ENCODE assay signal across 1 cellular context in the genomic region with DNA sequence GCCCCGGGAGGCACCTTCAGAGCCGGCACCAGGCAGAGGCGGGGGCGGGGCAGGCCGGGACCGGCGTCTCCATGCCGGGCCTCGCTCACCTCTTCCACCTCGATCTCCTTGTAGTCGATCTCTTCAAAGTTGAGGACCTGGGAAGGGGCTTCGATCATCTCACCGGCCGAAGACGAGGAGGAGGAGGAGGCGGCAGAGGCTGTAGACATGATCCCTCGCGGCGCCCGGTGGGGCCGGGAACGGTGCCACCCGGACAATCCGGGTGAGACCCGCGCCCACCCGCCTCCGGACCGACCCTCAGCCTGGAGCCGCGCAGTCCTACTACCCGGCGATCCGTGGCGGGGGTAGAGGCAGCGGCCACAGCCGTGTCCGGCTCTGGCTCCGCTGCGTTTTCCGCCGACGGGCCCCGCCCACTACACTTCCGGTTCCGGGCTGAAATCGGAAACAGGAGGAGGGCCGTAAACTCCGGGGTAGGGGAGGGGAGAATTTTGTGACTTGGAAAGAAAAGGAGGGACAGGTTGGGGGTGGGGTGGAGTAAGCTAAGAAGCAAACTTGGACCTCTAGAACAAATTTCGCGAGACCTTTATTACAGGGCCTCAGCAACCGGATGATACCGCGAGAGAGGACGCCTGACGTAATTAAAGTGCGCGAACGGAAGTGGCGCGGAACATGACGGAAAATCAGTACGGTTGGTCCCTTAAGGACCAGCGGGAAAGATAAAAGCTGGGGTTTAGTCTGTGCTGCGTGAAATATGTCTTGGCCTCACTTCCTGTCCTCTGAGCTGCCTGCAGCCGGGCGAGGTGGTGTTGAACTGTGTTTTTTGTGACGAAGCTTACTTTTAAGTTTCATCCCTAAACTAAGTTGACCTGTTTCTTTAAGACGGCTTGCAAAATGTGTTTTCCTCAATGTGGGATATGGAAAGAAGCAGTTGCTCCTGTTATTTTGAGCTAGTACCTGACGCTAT.
TF ChIP-seq lines count a peak whose summit lies in the region.

MAP3K7 (minus strand) TSS at position 398 of the 964 bp plus-strand sequence; CDS start at position 209, 189 bp downstream.

TF ChIP-seq in HEK293, 187 proteins besides CTCF, POLR2A, EP300 and RAD21 (continued from another document and continues in another):
- TF ChIP-seq, protein P1, sequence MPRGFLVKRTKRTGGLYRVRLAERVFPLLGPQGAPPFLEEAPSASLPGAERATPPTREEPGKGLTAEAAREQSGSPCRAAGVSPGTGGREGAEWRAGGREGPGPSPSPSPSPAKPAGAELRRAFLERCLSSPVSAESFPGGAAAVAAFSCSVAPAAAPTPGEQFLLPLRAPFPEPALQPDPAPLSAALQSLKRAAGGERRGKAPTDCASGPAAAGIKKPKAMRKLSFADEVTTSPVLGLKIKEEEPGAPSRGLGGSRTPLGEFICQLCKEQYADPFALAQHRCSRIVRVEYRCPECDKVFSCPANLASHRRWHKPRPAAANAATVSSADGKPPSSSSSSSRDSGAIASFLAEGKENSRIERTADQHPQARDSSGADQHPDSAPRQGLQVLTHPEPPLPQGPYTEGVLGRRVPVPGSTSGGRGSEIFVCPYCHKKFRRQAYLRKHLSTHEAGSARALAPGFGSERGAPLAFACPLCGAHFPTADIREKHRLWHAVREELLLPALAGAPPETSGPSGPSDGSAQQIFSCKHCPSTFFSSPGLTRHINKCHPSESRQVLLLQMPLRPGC (tag by site-specific recombination; IDR thresholded peaks at IDR 0.05) = peak; percentile 68
- 0 out of 2 replicates have a peak, but pooled peaks have one; percentile 61 for TF ChIP-seq GFI1B (tag by site-specific recombination; IDR thresholded peaks at IDR 0.05)
- TF ChIP-seq ZNF777 (tag by site-specific recombination; IDR thresholded peaks at IDR 0.05; ENCODE audit: borderline replicate concordance) = no peak
- TF ChIP-seq ZFP37 (tag by site-specific recombination; IDR thresholded peaks at IDR 0.05) = 0 out of 2 replicates have a peak, but pooled peaks have one; percentile 37
- peak; percentile 89 for TF ChIP-seq SP3 (tag by site-specific recombination; IDR thresholded peaks at IDR 0.05)
- no peak for TF ChIP-seq ZNF248 (tag by site-specific recombination; IDR thresholded peaks at IDR 0.05)
- no peak for TF ChIP-seq ZNF311 (tag by site-specific recombination; IDR thresholded peaks at IDR 0.05; ENCODE audit: borderline replicate concordance)
- TF ChIP-seq ZNF37A (tag by site-specific recombination; IDR thresholded peaks at IDR 0.05) = no peak
- no peak for TF ChIP-seq ZNF645 (tag by site-specific recombination; IDR thresholded peaks at IDR 0.05)
- no peak for TF ChIP-seq ZNF707 (tag by site-specific recombination; IDR thresholded peaks at IDR 0.05)
- no peak for TF ChIP-seq BCL6B (tag by site-specific recombination; IDR thresholded peaks at IDR 0.05)
- peak; percentile 72; the same call in 1 of the 2 replicates for TF ChIP-seq ZNF660 (tag by site-specific recombination; IDR thresholded peaks at IDR 0.05)
- TF ChIP-seq, protein P2, sequence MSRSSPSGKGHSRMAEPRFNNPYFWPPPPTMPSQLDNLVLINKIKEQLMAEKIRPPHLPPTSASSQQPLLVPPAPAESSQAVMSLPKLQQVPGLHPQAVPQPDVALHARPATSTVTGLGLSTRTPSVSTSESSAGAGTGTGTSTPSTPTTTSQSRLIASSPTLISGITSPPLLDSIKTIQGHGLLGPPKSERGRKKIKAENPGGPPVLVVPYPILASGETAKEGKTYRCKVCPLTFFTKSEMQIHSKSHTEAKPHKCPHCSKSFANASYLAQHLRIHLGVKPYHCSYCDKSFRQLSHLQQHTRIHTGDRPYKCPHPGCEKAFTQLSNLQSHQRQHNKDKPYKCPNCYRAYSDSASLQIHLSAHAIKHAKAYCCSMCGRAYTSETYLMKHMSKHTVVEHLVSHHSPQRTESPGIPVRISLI (tag by site-specific recombination; IDR thresholded peaks at IDR 0.05) = no peak
- no peak for TF ChIP-seq ZNF473 (tag by site-specific recombination; IDR thresholded peaks at IDR 0.05)
- no peak for TF ChIP-seq ZNF239 (tag by site-specific recombination; IDR thresholded peaks at IDR 0.05)
- 0 out of 2 replicates have a peak, but pooled peaks have one; percentile 44 for TF ChIP-seq ZSCAN23 (tag by site-specific recombination; IDR thresholded peaks at IDR 0.05)
- no peak for TF ChIP-seq PRDM6 (tag by site-specific recombination; IDR thresholded peaks at IDR 0.05)
- TF ChIP-seq ZFP69B (tag by site-specific recombination; IDR thresholded peaks at IDR 0.05) = peak; percentile 53; the same call in 1 of the 2 replicates
- peak; percentile 98 for TF ChIP-seq ZNF350 (tag by site-specific recombination; IDR thresholded peaks at IDR 0.05)
- 0 out of 2 replicates have a peak, but pooled peaks have one; percentile 9 for TF ChIP-seq ZNF391 (tag by site-specific recombination; IDR thresholded peaks at IDR 0.05; ENCODE audit: borderline replicate concordance, low read depth)
- TF ChIP-seq ZNF785 (tag by site-specific recombination; IDR thresholded peaks at IDR 0.05) = no peak
- TF ChIP-seq ZNF354C (tag by site-specific recombination; IDR thresholded peaks at IDR 0.05; ENCODE audit: borderline replicate concordance, low read depth) = no peak
- no peak for TF ChIP-seq RBAK (tag by site-specific recombination; IDR thresholded peaks at IDR 0.05)
- peak; percentile 65; the same call in 1 of the 2 replicates for TF ChIP-seq ZNF324 (tag by site-specific recombination; IDR thresholded peaks at IDR 0.05)
- no peak; the same call in 1 of the 2 replicates for TF ChIP-seq ZNF501 (tag by site-specific recombination; IDR thresholded peaks at IDR 0.05)
- TF ChIP-seq ZNF558 (tag by site-specific recombination; IDR thresholded peaks at IDR 0.05) = peak; percentile 54; the same call in 1 of the 2 replicates
- peak; percentile 72; the same call in 1 of the 2 replicates for TF ChIP-seq KLF10 (tag by site-specific recombination; IDR thresholded peaks at IDR 0.05)
- peak; percentile 71; the same call in 1 of the 2 replicates for TF ChIP-seq ZNF843 (tag by site-specific recombination; IDR thresholded peaks at IDR 0.05)
- TF ChIP-seq ZFP41 (tag by site-specific recombination; IDR thresholded peaks at IDR 0.05; ENCODE audit: borderline replicate concordance) = no peak
- TF ChIP-seq PRDM4 (tag by site-specific recombination; IDR thresholded peaks at IDR 0.05) = 0 out of 2 replicates have a peak, but pooled peaks have one; percentile 42
- TF ChIP-seq ZBTB21 (tag by site-specific recombination; IDR thresholded peaks at IDR 0.05) = peak; percentile 94
- 0 out of 2 replicates have a peak, but pooled peaks have one; percentile 10 for TF ChIP-seq ZNF623 (tag by site-specific recombination; IDR thresholded peaks at IDR 0.05)
- no peak for TF ChIP-seq MEIS1 (CRISPR knock-in tag; IDR thresholded peaks at IDR 0.05; ENCODE audit: borderline replicate concordance)
- TF ChIP-seq, protein P3, sequence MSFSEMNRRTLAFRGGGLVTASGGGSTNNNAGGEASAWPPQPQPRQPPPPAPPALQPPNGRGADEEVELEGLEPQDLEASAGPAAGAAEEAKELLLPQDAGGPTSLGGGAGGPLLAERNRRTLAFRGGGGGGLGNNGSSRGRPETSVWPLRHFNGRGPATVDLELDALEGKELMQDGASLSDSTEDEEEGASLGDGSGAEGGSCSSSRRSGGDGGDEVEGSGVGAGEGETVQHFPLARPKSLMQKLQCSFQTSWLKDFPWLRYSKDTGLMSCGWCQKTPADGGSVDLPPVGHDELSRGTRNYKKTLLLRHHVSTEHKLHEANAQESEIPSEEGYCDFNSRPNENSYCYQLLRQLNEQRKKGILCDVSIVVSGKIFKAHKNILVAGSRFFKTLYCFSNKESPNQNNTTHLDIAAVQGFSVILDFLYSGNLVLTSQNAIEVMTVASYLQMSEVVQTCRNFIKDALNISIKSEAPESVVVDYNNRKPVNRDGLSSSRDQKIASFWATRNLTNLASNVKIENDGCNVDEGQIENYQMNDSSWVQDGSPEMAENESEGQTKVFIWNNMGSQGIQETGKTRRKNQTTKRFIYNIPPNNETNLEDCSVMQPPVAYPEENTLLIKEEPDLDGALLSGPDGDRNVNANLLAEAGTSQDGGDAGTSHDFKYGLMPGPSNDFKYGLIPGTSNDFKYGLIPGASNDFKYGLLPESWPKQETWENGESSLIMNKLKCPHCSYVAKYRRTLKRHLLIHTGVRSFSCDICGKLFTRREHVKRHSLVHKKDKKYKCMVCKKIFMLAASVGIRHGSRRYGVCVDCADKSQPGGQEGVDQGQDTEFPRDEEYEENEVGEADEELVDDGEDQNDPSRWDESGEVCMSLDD (tag by site-specific recombination; IDR thresholded peaks at IDR 0.05) = no peak
- peak; percentile 96 for TF ChIP-seq ELK4 (IDR thresholded peaks at IDR 0.05; ENCODE audit: borderline replicate concordance, low read depth, low read length)
- TF ChIP-seq WT1 (tag by site-specific recombination; IDR thresholded peaks at IDR 0.05) = peak; percentile 49; the same call in 1 of the 2 replicates
- no peak for TF ChIP-seq ZNF202 (tag by site-specific recombination; IDR thresholded peaks at IDR 0.05; ENCODE audit: borderline replicate concordance)
- peak; percentile 47 for TF ChIP-seq ZBTB26 (tag by site-specific recombination; optimal IDR thresholded peaks at IDR 0.05)
- peak; percentile 67 for TF ChIP-seq ZXDB (tag by site-specific recombination; IDR thresholded peaks at IDR 0.05)
- TF ChIP-seq MYNN (tag by site-specific recombination; IDR thresholded peaks at IDR 0.05; ENCODE audit: borderline replicate concordance) = peak; percentile 55; the same call in 1 of the 2 replicates
- peak; percentile 75 for TF ChIP-seq ZNF184 (tag by site-specific recombination; IDR thresholded peaks at IDR 0.05)
- peak; percentile 99 for TF ChIP-seq ZBTB48 (tag by site-specific recombination; IDR thresholded peaks at IDR 0.05)
- TF ChIP-seq KLF1 (tag by site-specific recombination; IDR thresholded peaks at IDR 0.05) = peak; percentile 49; the same call in 1 of the 2 replicates
- peak; percentile 72 for TF ChIP-seq ZBTB17 (tag by site-specific recombination; IDR thresholded peaks at IDR 0.05)
- TF ChIP-seq ZNF16 (tag by site-specific recombination; IDR thresholded peaks at IDR 0.05; ENCODE audit: low read depth) = no peak
